Comparison of ENCODE assay signal across 10 cellular contexts in genomic region chr3:10319251-10319650, GRCh38. TPM values are rescaled to one million over a fixed set of nuclear protein-coding genes. Genes with fewer than 3 reads are reported as not detected.
DNase-seq lines count a peak whose midpoint lies in the region; ATAC-seq and TF ChIP-seq lines count a peak whose summit lies in the region.
"Had no signal": no experiment of that assay in that cellular context is flagged by ENCODE, and none has a peak within 500 bp of the region (broad histone marks: within the 10 kb centered on the region; RNA-seq: fewer than 3 reads in every experiment).

No MANE protein-coding gene starts in this region.

- no CpG with 5 or more reads among the region's 6 CpGs for WGBS in IMR-90 (ENCODE audit: extremely low coverage in 2 of 2, insufficient read length in 1 of 2), 2 experiments

- H2BK20ac ChIP-seq in IMR-90 (ENCODE audit: low read depth, low read length), result no peak overlapping the region

- 0 out of 2 replicates have a peak overlapping the region, but pooled peaks have one; percentile 5 for H3K14ac ChIP-seq in IMR-90 (replicated peaks; ENCODE audit: low read depth, low read length)

- H2AFZ ChIP-seq in IMR-90 (replicated peaks; ENCODE audit: low read length, poor library complexity), result no peak overlapping the region

- H4K5ac ChIP-seq in IMR-90 (ENCODE audit: low read depth, low read length), result no peak overlapping the region

- peak overlapping the region; percentile 65 to 97 (median 78) for H3K4me3 Mint-ChIP-seq in naive thymus-derived CD4-positive, alpha-beta T cell

- CTCF ChIA-PET in IMR-90 (lab: Yijun Ruan, JAX), result interaction anchor here (1.6 kb wide), 1 partner anchor 420 kb away, joined by 7 read pairs; no protein-coding TSS in a partner anchor
- CTCF ChIA-PET in naive thymus-derived CD4-positive, alpha-beta T cell (lab: Charles Lee), result no interaction called here

- peaks cover 0 to 1% (median 0%) of the 10 kb centered on the region in 5 donors for H3K27me3 Mint-ChIP-seq in naive thymus-derived CD4-positive, alpha-beta T cell

- H2BK15ac ChIP-seq in IMR-90 (ENCODE audit: low read depth, low read length), result no peak overlapping the region

- H2AK9ac ChIP-seq in IMR-90 (replicated peaks; ENCODE audit: low read depth, low read length, poor library complexity), result peak overlapping the region; percentile 59

- intact Hi-C loops in IMR-90 (cut with micrococcal nuclease), result no loop called here
- intact Hi-C loops in breast epithelium (cut with DNase I; ENCODE audit: low total_unique reads), result no loop called here
- intact Hi-C loops in naive thymus-derived CD4-positive, alpha-beta T cell (cut with micrococcal nuclease), result no loop called here

- BruUV-seq in IMR-90 (replicated peaks; lab: Mats Ljungman, UMichigan), result TSS peak; percentile 70

- peaks cover 30 to 61% of the 10 kb centered on the region in 2 experiments for H3K79me1 ChIP-seq in IMR-90 (ENCODE audit: low read depth in 1 of 2, low read length in 2 of 2)

- H3K36me3 ChIP-seq in IMR-90 (ENCODE audit: control insufficient read depth, insufficient read depth, low read length), result peaks cover 38% of the 10 kb centered on the region
- peaks cover 8% of the 10 kb centered on the region for H3K36me3 ChIP-seq in breast epithelium
- peaks cover 6 to 47% (median 25%) of the 10 kb centered on the region in 3 experiments for H3K36me3 ChIP-seq in naive thymus-derived CD4-positive, alpha-beta T cell (ENCODE audit: control insufficient read depth in 2 of 3, insufficient read depth in 3 of 3, low read length in 3 of 3)

- TF ChIP-seq CTCF in AG09309 (IDR thresholded peaks at IDR 0.05; ENCODE audit: control insufficient read depth, insufficient read depth, low read depth, low read length, missing control alignments), result no peak
- TF ChIP-seq CTCF in IMR-90 (conservative IDR thresholded peaks at IDR 0.05; ENCODE audit: low read depth, low read length), result no peak
- TF ChIP-seq CTCF in breast epithelium (IDR thresholded peaks at IDR 0.05), result no peak

- in situ Hi-C loops in IMR-90 (cut with MboI; ENCODE audit: low sequenced_read_pairs), result no loop called here

- H3K27ac ChIP-seq in IMR-90 (ENCODE audit: insufficient read depth, low read length) (no peak overlapping the region), breast epithelium (no peak overlapping the region)
- H3K27ac ChIP-seq in naive thymus-derived CD4-positive, alpha-beta T cell (ENCODE audit: low read depth, low read length), result peak overlapping the region; percentile 94

- no peak overlapping the region for H3K18ac ChIP-seq in IMR-90 (ENCODE audit: low read depth, low read length)

- H3K23ac ChIP-seq in IMR-90 (ENCODE audit: low read depth, low read length), result peak overlapping the region; percentile 48

- H3K9me3 Mint-ChIP-seq in naive thymus-derived CD4-positive, alpha-beta T cell, result no peaks in the 10 kb centered on the region

- H2BK120ac ChIP-seq in IMR-90 (ENCODE audit: low read depth, low read length), result no peak overlapping the region

- H3K4me1 Mint-ChIP-seq in naive thymus-derived CD4-positive, alpha-beta T cell, result peaks cover 5 to 44% (median 30%) of the 10 kb centered on the region in 7 donors

- ATAC-seq in IMR-90 (ENCODE audit: low read depth) (no peak), GM21390 (IDR thresholded peaks at IDR 0.05; ENCODE audit: unreplicated experiment) (no peak)
- ATAC-seq in naive thymus-derived CD4-positive, alpha-beta T cell, result no peak

- H3K9me3 ChIP-seq in IMR-90 (ENCODE audit: control insufficient read depth, insufficient read depth, low read length) (no peaks in the 10 kb centered on the region), breast epithelium (no peaks in the 10 kb centered on the region)
- no peaks in the 10 kb centered on the region for H3K9me3 ChIP-seq in naive thymus-derived CD4-positive, alpha-beta T cell (ENCODE audit: control insufficient read depth in 2 of 3, low read length in 3 of 3)

- H2AK5ac ChIP-seq in IMR-90 (ENCODE audit: low read depth, low read length), result no peak overlapping the region; the same call in 1 of the 2 replicates

- TF ChIP-seq POLR2A in IMR-90 (IDR thresholded peaks at IDR 0.05; ENCODE audit: low read depth, low read length) (no peak), breast epithelium (IDR thresholded peaks at IDR 0.05) (no peak)

- H3K4me1 ChIP-seq in IMR-90 (ENCODE audit: control insufficient read depth, insufficient read depth, low read length), result peaks cover 4% of the 10 kb centered on the region; the same call in 1 of the 2 replicates
- H3K4me1 ChIP-seq in breast epithelium, result peaks cover 0 to 5% of the 10 kb centered on the region in 2 donors
- H3K4me1 ChIP-seq in naive thymus-derived CD4-positive, alpha-beta T cell (ENCODE audit: control insufficient read depth in 2 of 2, insufficient read depth in 2 of 2, low read length in 2 of 2), result peaks cover 12 to 22% of the 10 kb centered on the region in 2 donors

- POLR2A ChIA-PET in IMR-90 (lab: Charles Lee; ENCODE audit: unreplicated experiment), result no interaction called here
- POLR2A ChIA-PET in naive thymus-derived CD4-positive, alpha-beta T cell (lab: Charles Lee), result no interaction called here

- peak overlapping the region; percentile 55 for H3K9ac ChIP-seq in IMR-90 (ENCODE audit: low read depth, low read length)

- dilution Hi-C loops in IMR-90 (cut with HindIII; ENCODE audit: low sequenced_read_pairs, unreplicated experiment), result no loop called here

- peak overlapping the region; percentile 99 for H3K4me3 ChIP-seq in AG09309 (ENCODE audit: control insufficient read depth, low read depth, low read length)
- H3K4me3 ChIP-seq in IMR-90 (ENCODE audit: insufficient read depth, low read depth, low read length), result peak overlapping the region; percentile 15; the same call in 1 of the 2 replicates
- peak overlapping the region in 2 of 3 donors; percentile 44 to 85 for H3K4me3 ChIP-seq in breast epithelium
- no peak overlapping the region for H3K4me3 ChIP-seq in naive thymus-derived CD4-positive, alpha-beta T cell (ENCODE audit: low read length)

- H4K20me1 ChIP-seq in IMR-90 (ENCODE audit: insufficient read depth, low read length), result peaks cover 52% of the 10 kb centered on the region

- no peak overlapping the region for H3K56ac ChIP-seq in IMR-90 (ENCODE audit: extremely low read depth, insufficient read depth, low read length)

- H3K27ac Mint-ChIP-seq in naive thymus-derived CD4-positive, alpha-beta T cell, result peak overlapping the region in 8 of 9 donors; percentile 62 to 88 (median 74)

- no peak for TF ChIP-seq RAD21 in IMR-90 (IDR thresholded peaks at IDR 0.05; ENCODE audit: low read length)

- H3K4ac ChIP-seq in IMR-90 (ENCODE audit: low read depth, low read length), result no peak overlapping the region

- DNase-seq in AG09309 (ENCODE audit: low read depth) (no peak), IMR-90 (no peak), breast epithelium (ENCODE audit: low spot score in 2 of 2) (no peak), HPDE6-E6E7 (ENCODE audit: extremely low spot score) (no peak), GF-D8 (lab: John Stamatoyannopoulos, UW) (no peak), AG08395 (ENCODE audit: low spot score) (no peak)
- DNase-seq in naive thymus-derived CD4-positive, alpha-beta T cell, result no peak
- DNase-seq: EL, NCI-H526 had no signal

- no peak overlapping the region for H2BK5ac ChIP-seq in IMR-90 (ENCODE audit: low read depth, low read length, poor library complexity, severe bottlenecking)

- H3K4me2 ChIP-seq in IMR-90 (ENCODE audit: low read depth, low read length), result peak overlapping the region; percentile 95

- peaks cover 13% of the 10 kb centered on the region for H3K9me1 ChIP-seq in IMR-90 (ENCODE audit: insufficient read depth, low read length)

- no peak overlapping the region for H4K8ac ChIP-seq in IMR-90 (ENCODE audit: low read depth in 2 of 2, low read length in 2 of 2)

- no peak overlapping the region for H4K91ac ChIP-seq in IMR-90 (ENCODE audit: insufficient read depth, low read depth, low read length)

- peaks cover 0 to 15% (median 4%) of the 10 kb centered on the region in 5 donors for H3K36me3 Mint-ChIP-seq in naive thymus-derived CD4-positive, alpha-beta T cell

- H3K27me3 ChIP-seq in IMR-90 (ENCODE audit: control insufficient read depth, insufficient read depth, low read length), result peaks cover 2% of the 10 kb centered on the region; the same call in 1 of the 2 replicates
- no peaks in the 10 kb centered on the region for H3K27me3 ChIP-seq in breast epithelium
- no peaks in the 10 kb centered on the region for H3K27me3 ChIP-seq in naive thymus-derived CD4-positive, alpha-beta T cell (ENCODE audit: control insufficient read depth in 2 of 2, insufficient read depth in 2 of 2, low read length in 2 of 2)

TF ChIP-seq in IMR-90, 13 proteins besides CTCF, POLR2A, EP300 and RAD21 (continues in another document):
- TF ChIP-seq MAFK (IDR thresholded peaks at IDR 0.05; ENCODE audit: low read depth, low read length), result no peak
- no peak for TF ChIP-seq MAZ (IDR thresholded peaks at IDR 0.05; ENCODE audit: borderline replicate concordance, low read depth, low read length)
- TF ChIP-seq USF2 (IDR thresholded peaks at IDR 0.05; ENCODE audit: low read depth, low read length), result no peak
- no peak for TF ChIP-seq SMC3 (IDR thresholded peaks at IDR 0.05; ENCODE audit: low read depth, low read length)
- TF ChIP-seq FOS (IDR thresholded peaks at IDR 0.05; ENCODE audit: low read depth, low read length), result no peak
- TF ChIP-seq RCOR1 (IDR thresholded peaks at IDR 0.05; ENCODE audit: insufficient replicate concordance, low read length), result no peak

RNA-seq across cellular contexts. Expression of gene SEC13, which starts 1.7 kb away (rescaled TPM):
- total RNA-seq in IMR-90 (2012; rRNA removed) (443 and 475 TPM in 2 replicates), breast epithelium (100 to 1,000 TPM in 1 of 3 donors, 10 to 100 TPM in 2; 80.2 to 111 (median 87.7) TPM)
- polyA plus RNA-seq in IMR-90 (2012; rRNA removed), result 364 and 377 TPM in 2 replicates
- 372 and 417 TPM in 2 replicates for polyA plus RNA-seq in IMR-90 (2012; cell fraction: cytosol; rRNA removed)
- 300 and 409 TPM in 2 replicates for polyA plus RNA-seq in IMR-90 (2012; cell fraction: nucleus; rRNA removed; ENCODE audit: low replicate concordance)
- 10 to 100 TPM; 63.9 to 98.9 (median 71.0) TPM for total RNA-seq in naive thymus-derived CD4-positive, alpha-beta T cell
- polyA plus RNA-seq in naive thymus-derived CD4-positive, alpha-beta T cell, result 100 to 1,000 TPM; 129 to 131 TPM

RNA-seq across cellular contexts. Expression of gene GHRL, which starts 26.5 kb away (rescaled TPM):
- total RNA-seq in IMR-90 (2012; rRNA removed) (not detected in 2 replicates), breast epithelium (1 to 10 TPM in 1 of 3 donors, under 1 TPM in 1, not detected in 1; 0.66 to 1.0 TPM)
- polyA plus RNA-seq in IMR-90 (2012; rRNA removed), result 0.27 TPM in 1 of 2 replicates, not detected in the other
- polyA plus RNA-seq in IMR-90 (2012; cell fraction: cytosol; rRNA removed), result not detected in 2 replicates
- polyA plus RNA-seq in IMR-90 (2012; cell fraction: nucleus; rRNA removed; ENCODE audit: low replicate concordance), result 0.11 and 0.62 TPM in 2 replicates
- 1 to 10 TPM in 4 of 5 experiments, under 1 TPM in 1; 0.35 to 3.8 (median 1.3) TPM for total RNA-seq in naive thymus-derived CD4-positive, alpha-beta T cell
- polyA plus RNA-seq in naive thymus-derived CD4-positive, alpha-beta T cell, result under 1 TPM; 0.67 to 0.69 TPM
